ENCODE assay signal across 8 cellular contexts in genomic region chr1:119975582-119976254, GRCh38.
DNase-seq lines count a peak whose midpoint lies in the region; ATAC-seq and TF ChIP-seq lines count a peak whose summit lies in the region.
"Not testable (repeated sequence)": the region's sequence is repeated elsewhere in the genome, so short reads cannot be mapped to it uniquely, and the experiment has no call there.

No MANE protein-coding gene starts in this region.

- not testable (repeated sequence) for H3K9me2 ChIP-seq in GM23248 (ENCODE audit: insufficient read depth)

- peak overlapping the region in 3 of 5 experiments; percentile 36 to 67 (median 37) for H3K27ac Mint-ChIP-seq in brain

- H3K4me1 ChIP-seq in GM23248 (ENCODE audit: insufficient read depth) = peaks cover 13% of the 10 kb centered on the region; the same call in 1 of the 2 replicates
- not testable (repeated sequence) for H3K4me1 ChIP-seq in psoas muscle
- H3K4me1 ChIP-seq in testis = peaks cover 32% of the 10 kb centered on the region

- H3K4me1 Mint-ChIP-seq in brain = peaks cover 31% of the 10 kb centered on the region

- not testable (repeated sequence) for H3K9ac ChIP-seq in GM23248

- DNase-seq in AG08395 (ENCODE audit: low spot score) (peak; percentile 16), GM23248 (peak; percentile 56), NCI-H82 (lab: John Stamatoyannopoulos, UW) (peak; percentile 19), fibroblast of peridontal ligament (ENCODE audit: extremely low read depth) (peak; percentile 38), lower leg skin (ENCODE audit: low spot score in 2 of 2) (peak; percentile 60 to 83), testis (peak; percentile 67)
- DNase-seq in psoas muscle = not testable (repeated sequence)

- not testable (repeated sequence) for H3K36me3 ChIP-seq in GM23248 (ENCODE audit: low read depth); psoas muscle (ENCODE audit: insufficient read depth in 1 of 2, low read depth in 1 of 2); testis (ENCODE audit: low read depth, missing control alignments)

- H3K9me3 Mint-ChIP-seq in brain = not testable (repeated sequence)

- TF ChIP-seq POLR2A in lower leg skin (IDR thresholded peaks at IDR 0.05); testis (IDR thresholded peaks at IDR 0.05): not testable (repeated sequence)

- H3K4me2 ChIP-seq in GM23248 (ENCODE audit: unreplicated experiment) = not testable (repeated sequence)

- H3K4me3 ChIP-seq in GM23248; lower leg skin (ENCODE audit: low read depth, poor library complexity, severe bottlenecking); psoas muscle; testis: not testable (repeated sequence)

- not testable (repeated sequence) for H3K27me3 ChIP-seq in GM23248 (replicated peaks; ENCODE audit: insufficient read depth); psoas muscle (ENCODE audit: insufficient read depth in 3 of 3, low read length in 2 of 3); testis

- H3K36me3 Mint-ChIP-seq in brain = peaks cover 26% of the 10 kb centered on the region

- H3K27me3 Mint-ChIP-seq in brain = not testable (repeated sequence)

- WGBS in GM23248 (ENCODE audit: low coverage in 1 of 2, low lambda C conversion rate in 2 of 2, missing lambda C conversion rate in 2 of 2), 2 experiments = 32 to 34% methylated on average over 5 of the region's 5 CpGs
- 45 to 65% methylated on average over 5 of the region's 5 CpGs for WGBS in lower leg skin, 2 donors
- WGBS in psoas muscle, 3 donors = 42 to 55% (median 46%) methylated on average over 5 of the region's 5 CpGs
- WGBS in testis, 2 donors = 55 to 66% methylated on average over 5 of the region's 5 CpGs

- not testable (repeated sequence) for H3K27ac ChIP-seq in GM23248, psoas muscle
- H3K27ac ChIP-seq in testis = peak overlapping the region in 1 of 2 donors; percentile 5

- H3K9me3 ChIP-seq in GM23248 (ENCODE audit: low read depth); psoas muscle; testis: not testable (repeated sequence)

- peak in 3 of 4 donors; percentile 64 to 83 (median 77) for ATAC-seq in psoas muscle

- intact Hi-C loops in lower leg skin (cut with DNase I; ENCODE audit: low total_unique reads); psoas muscle (cut with DNase I); testis (cut with DNase I; ENCODE audit: low total_unique reads): not testable (repeated sequence)

- TF ChIP-seq CTCF in brain (conservative IDR thresholded peaks at IDR 0.05); lower leg skin (IDR thresholded peaks at IDR 0.05); psoas muscle (IDR thresholded peaks at IDR 0.05); testis (IDR thresholded peaks at IDR 0.05): not testable (repeated sequence)

- H3F3A ChIP-seq in GM23248 (ENCODE audit: insufficient read depth) = not testable (repeated sequence)

- not testable (repeated sequence) for H3K4me3 Mint-ChIP-seq in brain

- not testable (repeated sequence) for H2AFZ ChIP-seq in GM23248

- peaks cover 90% of the 10 kb centered on the region for H3K79me2 ChIP-seq in GM23248 (ENCODE audit: insufficient read depth)

- in situ Hi-C loops in GM23248 (cut with MboI) = not testable (repeated sequence)

- not testable (repeated sequence) for H4K20me1 ChIP-seq in GM23248 (ENCODE audit: insufficient read depth)
